ENCODE assay signal across 8 cellular contexts in the genomic region with DNA sequence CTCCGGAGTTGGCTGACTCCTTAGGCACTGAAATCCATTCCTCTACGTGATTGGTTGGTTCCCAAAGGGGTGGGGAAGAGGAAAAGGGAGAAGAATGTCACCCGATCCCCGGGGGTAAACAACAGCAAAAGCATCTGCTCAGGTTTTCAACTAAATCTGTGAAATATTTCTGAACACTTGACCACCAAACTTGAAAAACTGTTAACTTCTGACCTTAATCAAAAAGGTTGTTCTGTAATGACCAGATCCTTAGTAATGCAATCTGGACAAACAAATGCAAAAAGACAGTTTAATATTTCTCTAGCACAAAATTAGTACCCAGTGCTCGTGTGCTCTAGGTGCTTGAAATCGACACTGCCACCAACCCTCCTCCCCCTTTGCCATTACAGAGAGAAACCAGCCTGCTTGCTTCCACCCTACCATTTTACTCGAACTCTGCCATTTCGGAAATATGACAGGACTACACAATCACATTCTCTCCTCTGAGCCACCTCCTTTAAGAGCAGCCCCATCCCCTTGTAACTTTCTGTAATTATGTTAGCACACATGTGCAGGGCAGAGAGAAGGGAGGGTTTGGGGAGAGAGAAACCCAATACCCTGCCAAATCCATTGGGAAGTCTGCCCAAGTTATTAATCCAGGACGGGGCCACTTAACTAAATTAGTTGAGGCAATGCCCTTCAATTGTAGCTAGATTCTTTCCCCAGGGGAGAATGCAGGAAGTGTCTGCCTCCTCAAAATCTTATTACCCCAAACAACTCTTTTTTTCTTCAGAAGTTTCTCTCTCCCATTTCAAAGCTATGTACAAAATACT.
DNase-seq lines count a peak whose midpoint lies in the region; ATAC-seq and TF ChIP-seq lines count a peak whose summit lies in the region.

No MANE protein-coding gene starts in this region.

- peak overlapping the region; percentile 38 for H3K9ac ChIP-seq in iPS-18a (ENCODE audit: low read length)

- ATAC-seq in HG03095 (IDR thresholded peaks at IDR 0.05; ENCODE audit: unreplicated experiment): no peak
- no peak for ATAC-seq in GM21825 (IDR thresholded peaks at IDR 0.05; ENCODE audit: unreplicated experiment)

- no peaks in the 10 kb centered on the region for H3K9me3 ChIP-seq in iPS-18a (ENCODE audit: control insufficient read depth, low read depth, low read length)
- H3K9me3 ChIP-seq in sigmoid colon: no peaks in the 10 kb centered on the region

- intact Hi-C loops in MCF 10A (cut with micrococcal nuclease) (loop anchor here (1.0 kb wide), 1 partner anchor 75 kb away; no protein-coding TSS in a partner anchor), sigmoid colon (cut with DNase I) (loop anchor here (5.0 kb wide), 1 partner anchor 173 kb away; no protein-coding TSS in a partner anchor)

- H3K27ac ChIP-seq in iPS-18a (ENCODE audit: low read length): peak overlapping the region; percentile 0
- peak overlapping the region; percentile 80 to 87 (median 86) for H3K27ac ChIP-seq in sigmoid colon

- H3K4me3 Mint-ChIP-seq in MCF 10A (ENCODE audit: unreplicated experiment): peak overlapping the region; percentile 75

- H3K4me1 Mint-ChIP-seq in MCF 10A (ENCODE audit: insufficient read depth, unreplicated experiment): peaks cover 53% of the 10 kb centered on the region

- 3 to 10% methylated on average over 9 of the region's 9 CpGs for WGBS in sigmoid colon, 2 donors

- TF ChIP-seq POLR2A in sigmoid colon (IDR thresholded peaks at IDR 0.05): no peak

- H3K27me3 ChIP-seq in H7 (ENCODE audit: control insufficient read depth, insufficient read depth, low read length): no peaks in the 10 kb centered on the region
- H3K27me3 ChIP-seq in iPS-18a (ENCODE audit: control insufficient read depth, insufficient read depth, low read length): no peaks in the 10 kb centered on the region
- H3K27me3 ChIP-seq in sigmoid colon: no peaks in the 10 kb centered on the region

- TF ChIP-seq CTCF in MCF 10A (IDR thresholded peaks at IDR 0.05; ENCODE audit: unreplicated experiment) (no peak), sigmoid colon (IDR thresholded peaks at IDR 0.05) (no peak)

- no peaks in the 10 kb centered on the region for H3K27me3 Mint-ChIP-seq in MCF 10A (ENCODE audit: insufficient read depth, unreplicated experiment)

- peak overlapping the region; percentile 91 for H3K27ac Mint-ChIP-seq in MCF 10A (ENCODE audit: low read depth, unreplicated experiment)

- H3K4me3 ChIP-seq in H7 (ENCODE audit: insufficient read depth, low read depth, low read length) (peak overlapping the region; percentile 33), iPS-18a (ENCODE audit: low read length) (peak overlapping the region; percentile 28), sigmoid colon (peak overlapping the region; percentile 18 to 51 (median 46))

- no peaks in the 10 kb centered on the region for H3K36me3 ChIP-seq in H7 (replicated peaks; ENCODE audit: control insufficient read depth, insufficient read depth, low read length)
- no peaks in the 10 kb centered on the region for H3K36me3 ChIP-seq in iPS-18a (ENCODE audit: control insufficient read depth, low read depth, low read length)
- no peaks in the 10 kb centered on the region for H3K36me3 ChIP-seq in sigmoid colon

- CTCF ChIA-PET in MCF 10A (lab: Yijun Ruan, JAX): interaction anchor here (0.6 to 6.2 kb wide), 13 partner anchors 10 to 288 kb away, joined by 3 to 32 read pairs (median 4); no protein-coding TSS in a partner anchor

- no peaks in the 10 kb centered on the region for H3K9me3 Mint-ChIP-seq in MCF 10A (ENCODE audit: unreplicated experiment)

- H3K4me1 ChIP-seq in iPS-18a (ENCODE audit: control insufficient read depth, low read depth, low read length) (peaks cover 27% of the 10 kb centered on the region), sigmoid colon (peaks cover 0 to 95% (median 79%) of the 10 kb centered on the region in 4 donors)

- POLR2A ChIA-PET in MCF 10A (lab: Yijun Ruan, JAX): interaction anchor here (0.6 to 10.5 kb wide), 19 partner anchors 9 to 287 kb away, joined by 3 to 247 read pairs (median 3); partner anchors contain the start of gene RBFOX2

- TF ChIP-seq EP300 in sigmoid colon (IDR thresholded peaks at IDR 0.05): no peak

- peak; percentile 79 for DNase-seq in A172 (ENCODE audit: low spot score)
- peak; percentile 56 for DNase-seq in H7
- DNase-seq in NCI-H69 (lab: John Stamatoyannopoulos, UW): peak; percentile 98
- peak; percentile 95 for DNase-seq in MCF 10A (ENCODE audit: unreplicated experiment)
- DNase-seq in sigmoid colon: peak; percentile 83

- no peaks in the 10 kb centered on the region for H3K36me3 Mint-ChIP-seq in MCF 10A (ENCODE audit: insufficient read depth, unreplicated experiment)

- BruUV-seq in MCF 10A (replicated peaks; lab: Mats Ljungman, UMichigan): TSS peak; percentile 89
